22 cellular contexts compared by ENCODE assay signal in the genomic region with DNA sequence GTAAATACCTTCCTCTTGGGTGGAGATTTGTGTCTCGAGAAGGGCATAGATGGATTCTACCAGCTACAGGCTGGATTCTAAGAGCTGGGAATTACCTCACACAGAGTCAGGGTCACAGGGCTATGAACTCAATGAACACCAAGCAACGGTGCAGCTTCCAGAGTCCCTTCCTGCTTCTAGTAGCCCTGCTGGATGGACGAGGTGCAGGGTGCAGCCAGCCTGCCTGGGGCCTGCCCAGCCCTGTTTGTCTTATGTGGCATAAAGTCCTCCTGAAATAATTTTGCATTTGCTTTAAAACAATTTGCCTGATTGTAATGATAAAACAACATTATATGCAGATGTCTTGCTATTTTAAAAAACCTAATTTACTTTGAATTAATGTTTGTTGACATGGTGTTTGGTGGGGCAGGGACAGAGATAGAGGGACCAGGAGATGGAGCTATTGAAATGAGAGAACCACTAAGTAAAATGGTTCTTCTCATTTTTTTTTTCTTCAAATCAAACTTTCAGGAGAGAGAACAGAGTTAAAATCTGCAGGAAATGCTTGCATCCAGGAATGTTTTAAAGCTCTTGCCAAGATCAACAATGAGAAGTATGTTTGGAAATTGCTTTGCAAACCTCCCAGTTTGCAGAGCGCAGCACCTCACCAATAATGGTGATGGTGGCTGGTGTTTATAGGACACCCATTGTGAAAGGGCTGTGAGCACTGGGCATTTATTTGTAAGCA.
DNase-seq lines count a peak whose midpoint lies in the region; ATAC-seq, FAIRE-seq and TF ChIP-seq lines count a peak whose summit lies in the region.
"Had no signal": no experiment of that assay in that cellular context is flagged by ENCODE, and none has a peak within 500 bp of the region (broad histone marks: within the 10 kb centered on the region; RNA-seq: fewer than 3 reads in every experiment).

No MANE protein-coding gene starts in this region.

- no peak overlapping the region for H3K4me3 ChIP-seq in endothelial cell of umbilical vein (replicated peaks in 1 of 3; ENCODE audit: insufficient read depth in 1 of 3, low read depth in 1 of 3, low read length in 3 of 3)
- H3K4me3 ChIP-seq: left ventricle myocardium inferior had no signal

- no peak overlapping the region for H3K9ac ChIP-seq in endothelial cell of umbilical vein (replicated peaks; ENCODE audit: extremely low read depth, insufficient read depth, low read length)
- H3K9ac ChIP-seq: KMS-11 had no signal

- H3K9me3 ChIP-seq in endothelial cell of umbilical vein (replicated peaks; ENCODE audit: control insufficient read depth, insufficient read depth, low read length), result no peaks in the 10 kb centered on the region
- H3K9me3 ChIP-seq: left ventricle myocardium inferior had no signal

- peaks cover 2 to 3% of the 10 kb centered on the region in 2 experiments for H3K27me3 ChIP-seq in endothelial cell of umbilical vein (ENCODE audit: control insufficient read depth in 2 of 2, insufficient read depth in 2 of 2, low read length in 2 of 2)
- H3K27me3 ChIP-seq: brain microvascular endothelial cell had no signal

- H3K4me1 ChIP-seq in endothelial cell of umbilical vein (ENCODE audit: control insufficient read depth, extremely low read depth, insufficient read depth, low read length), result peaks cover 17% of the 10 kb centered on the region
- H3K4me1 ChIP-seq: left ventricle myocardium inferior had no signal

- H3K9me1 ChIP-seq in endothelial cell of umbilical vein (replicated peaks; ENCODE audit: control insufficient read depth, extremely low read depth, insufficient read depth, low read length), result no peaks in the 10 kb centered on the region

- H2AFZ ChIP-seq in endothelial cell of umbilical vein (ENCODE audit: low read depth, low read length), result no peak overlapping the region

- dilution Hi-C loops in endothelial cell of umbilical vein (cut with MboI; ENCODE audit: extremely low pct_ligation_motif_present, low sequenced_read_pairs), result no loop called here

- no peaks in the 10 kb centered on the region for H3K79me2 ChIP-seq in endothelial cell of umbilical vein (ENCODE audit: control insufficient read depth, insufficient read depth, low read length)

- no peak for ATAC-seq in GM21717 (IDR thresholded peaks at IDR 0.05; ENCODE audit: unreplicated experiment)
- ATAC-seq in HG03196 (IDR thresholded peaks at IDR 0.05; ENCODE audit: unreplicated experiment), result no peak
- ATAC-seq: activated CD4-positive, alpha-beta T cell treated with anti-CD3 and anti-CD28 coated beads for 36 hours; stimulated activated naive B cell treated with anti-CD40 and anti-IgM and Interleukin-4, amounts not matched to agents 10 μg/mL and 1 μg/mL and 100 μg/mL, for 72 hours had no signal

- no TSS peak for BruUV-seq in endothelial cell of umbilical vein (replicated peaks; lab: Mats Ljungman, UMichigan)

- peak; percentile 7 for DNase-seq in NCI-H345 (lab: John Stamatoyannopoulos, UW)
- no peak for DNase-seq in NCI-H345 treated with DMSO at 0.1 percent for 48 hours (lab: John Stamatoyannopoulos, UW; ENCODE audit: unreplicated experiment)
- DNase-seq in RWPE1 (ENCODE audit: low spot score), result no peak
- peak; percentile 69 for DNase-seq in endothelial cell of umbilical vein (ENCODE audit: low read depth, low spot score)
- DNase-seq in smooth muscle cell of the brain vasculature (ENCODE audit: low read depth, low spot score), result peak; percentile 18
- no peak for DNase-seq in GM19238 (ENCODE audit: insufficient read length, low spot score)
- DNase-seq: activated CD4-positive, alpha-beta T cell treated with anti-CD3 and anti-CD28 coated beads for 36 hours; activated CD8-positive, alpha-beta memory T cell treated with anti-CD3 and anti-CD28 coated beads, Interleukin-2, amount 50 U/mL, for 48 hours; activated naive CD4-positive, alpha-beta T cell treated with Interleukin-2 at 50 U/mL for 16 hours; brain microvascular endothelial cell; CD4-positive, alpha-beta memory T cell; DND-41; left ventricle myocardium inferior; NCI-H1436 treated with DMSO at 0.1 percent for 48 hours; SHP77 treated with DMSO at 0.1 percent for 48 hours; stimulated activated naive B cell treated with anti-CD40 and anti-IgM and Interleukin-4, amounts not matched to agents 10 μg/mL and 1 μg/mL and 100 μg/mL, for 72 hours; T-helper 9 cell; trophoblast cell had no signal

- no peak; the same call in 1 of the 2 replicates for TF ChIP-seq CTCF in RWPE1 (conservative IDR thresholded peaks at IDR 0.05; ENCODE audit: low read depth)
- no peak for TF ChIP-seq CTCF in endothelial cell of umbilical vein (IDR thresholded peaks at IDR 0.05; ENCODE audit: extremely low read depth in 1 of 2, insufficient read depth in 1 of 2, low read depth in 1 of 2, low read length in 2 of 2)

- POLR2A ChIA-PET in RWPE1 (lab: Yijun Ruan, JAX; ENCODE audit: low non-redundant PET) (no interaction called here), endothelial cell of umbilical vein (lab: Charles Lee) (no interaction called here)

- no peaks in the 10 kb centered on the region for H4K20me1 ChIP-seq in endothelial cell of umbilical vein (replicated peaks; ENCODE audit: control insufficient read depth, extremely low read depth, insufficient read depth, low read length)

- intact Hi-C loops in endothelial cell of umbilical vein (cut with micrococcal nuclease), result loop anchor here (1.0 to 5.0 kb wide), 6 partner anchors 34 to 717 kb away; no protein-coding TSS in a partner anchor

- H3K27ac ChIP-seq in RWPE1 (peak overlapping the region; percentile 47; the same call in 1 of the 2 replicates), endothelial cell of umbilical vein (ENCODE audit: insufficient read depth, low read depth, low read length) (no peak overlapping the region)
- H3K27ac ChIP-seq: 22Rv1, brain microvascular endothelial cell, KMS-11, left ventricle myocardium inferior had no signal

- H3K4me2 ChIP-seq in endothelial cell of umbilical vein (ENCODE audit: insufficient read depth, low read length), result peak overlapping the region; percentile 48
- H3K4me2 ChIP-seq: KMS-11 had no signal

- CTCF ChIA-PET in RWPE1 (lab: Yijun Ruan, JAX), result interaction anchor here (0.6 to 0.7 kb wide), 2 partner anchors 28 to 557 kb away, joined by 3 to 10 read pairs; no protein-coding TSS in a partner anchor
- CTCF ChIA-PET in endothelial cell of umbilical vein (lab: Charles Lee), result interaction anchor here (0.6 to 5.1 kb wide), 13 partner anchors 11 to 719 kb away, joined by 3 to 90 read pairs (median 4); partner anchors contain the start of gene PLXNA4

- peak; percentile 89 for FAIRE-seq in endothelial cell of umbilical vein (lab: Jason Lieb, UNC)

- TF ChIP-seq POLR2A in endothelial cell of umbilical vein (IDR thresholded peaks at IDR 0.05; ENCODE audit: low read depth, low read length), result no peak

- no peaks in the 10 kb centered on the region for H3K36me3 ChIP-seq in endothelial cell of umbilical vein (ENCODE audit: control insufficient read depth in 2 of 2, extremely low read depth in 1 of 2, insufficient read depth in 2 of 2, low read length in 2 of 2)
- H3K36me3 ChIP-seq: brain microvascular endothelial cell, left ventricle myocardium inferior had no signal

TF ChIP-seq in endothelial cell of umbilical vein, 7 proteins besides CTCF, POLR2A, EP300 and RAD21:
- peak; percentile 12 for TF ChIP-seq JUN (IDR thresholded peaks at IDR 0.05; ENCODE audit: borderline replicate concordance, insufficient read depth, insufficient read length, low read depth)
- no peak for TF ChIP-seq FOS (IDR thresholded peaks at IDR 0.05; ENCODE audit: borderline replicate concordance, insufficient read depth, low read length)
- TF ChIP-seq MYC (IDR thresholded peaks at IDR 0.05; ENCODE audit: low read depth, low read length), result no peak
- TF ChIP-seq POLR2AphosphoS5 (IDR thresholded peaks at IDR 0.05; ENCODE audit: insufficient read depth, low read depth, low read length), result peak; percentile 55
- no peak for TF ChIP-seq MAX (IDR thresholded peaks at IDR 0.05; ENCODE audit: insufficient read depth, insufficient read length)
- TF ChIP-seq GATA2 (IDR thresholded peaks at IDR 0.05; ENCODE audit: insufficient read depth, insufficient read length, low read depth, low read length), result peak; percentile 62
- TF ChIP-seq EZH2 (IDR thresholded peaks at IDR 0.05; ENCODE audit: borderline replicate concordance, low read depth, low read length, severe bottlenecking), result no peak

Comparison
In these comparisons a context has a peak if more than half of its experiments do, and no peak if none do; other contexts are left out.
1. DNase-seq: peak in NCI-H345 (single experiment), endothelial cell of umbilical vein (single experiment) and smooth muscle cell of the brain vasculature (single experiment); none in NCI-H345 treated with DMSO at 0.1 percent for 48 hours (single experiment), RWPE1 (single experiment) and GM19238 (single experiment).